ENCODE assay signal across 9 cellular contexts in the genomic region with DNA sequence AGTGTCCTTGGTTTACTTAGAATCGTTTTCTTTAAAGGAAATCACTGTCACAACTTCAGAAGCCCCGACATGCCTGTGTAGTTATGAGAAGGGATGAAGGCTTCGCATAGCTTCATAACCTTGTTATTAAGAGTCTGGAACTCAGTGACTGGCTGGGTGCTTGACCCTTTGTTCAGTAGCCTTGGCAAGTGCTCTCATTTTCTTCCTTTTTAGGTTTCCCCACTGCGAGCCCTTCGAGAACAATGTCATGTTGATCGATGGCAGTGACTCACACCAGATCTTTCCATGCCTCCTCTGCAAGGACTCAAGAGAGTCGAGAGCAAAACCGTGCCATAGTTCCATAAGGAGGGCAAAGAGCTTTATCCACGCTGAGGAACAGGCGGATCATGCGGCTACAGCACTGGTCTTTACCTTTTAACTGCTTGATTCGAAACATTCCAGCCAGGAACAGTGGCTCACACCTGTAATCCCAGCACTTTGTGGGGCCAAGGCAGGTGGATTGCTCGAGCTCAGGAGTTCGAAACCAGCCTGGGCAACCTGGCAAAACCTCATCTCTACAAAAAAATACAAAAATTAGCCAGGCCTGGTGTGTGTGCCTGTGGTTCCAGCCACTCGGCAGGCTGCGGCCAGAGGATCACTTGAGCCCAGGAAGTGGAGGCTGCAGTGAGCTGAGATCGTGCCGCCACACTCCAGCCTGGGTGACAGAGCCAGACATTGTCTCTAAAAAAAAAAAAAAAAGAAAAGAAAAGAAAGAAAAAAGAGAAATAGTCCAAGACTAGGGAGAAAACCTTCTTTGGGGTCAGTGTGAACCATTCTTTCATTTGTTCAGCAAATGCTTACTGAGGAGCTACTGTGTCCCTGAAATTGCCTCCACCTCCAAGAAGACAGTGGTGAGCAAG.
A peak's percentile ranks its signal among the peaks of the same experiment; 100 is the strongest.
DNase-seq lines count a peak whose midpoint lies in the region; ATAC-seq and TF ChIP-seq lines count a peak whose summit lies in the region.
"Had no signal": no experiment of that assay in that cellular context is flagged by ENCODE, and none has a peak within 500 bp of the region (broad histone marks: within the 10 kb centered on the region; RNA-seq: fewer than 3 reads in every experiment).

No MANE protein-coding gene starts in this region.

- ATAC-seq in omental fat pad (ENCODE audit: low FRiP score) (peak; percentile 83), HG02610 (IDR thresholded peaks at IDR 0.05; ENCODE audit: unreplicated experiment) (no peak)

- DNase-seq in CD1c-positive myeloid dendritic cell (ENCODE audit: extremely low spot score) (peak; percentile 26), RWPE1 (ENCODE audit: low spot score) (peak; percentile 31), fibroblast of villous mesenchyme (ENCODE audit: low read depth) (peak; percentile 96), omental fat pad (ENCODE audit: low spot score) (no peak), cerebellum (ENCODE audit: low spot score) (no peak)
- no peak for DNase-seq in central memory CD4-positive, alpha-beta T cell
- no peak for DNase-seq in activated T-cell treated with anti-CD3 and anti-CD28 coated beads, Interleukin-2, amount 50 U/mL, for 48 hours
- DNase-seq: NCI-H187 had no signal

- CTCF ChIA-PET in RWPE1 (lab: Yijun Ruan, JAX) = interaction anchor here (0.7 kb wide), 1 partner anchor 32 kb away, joined by 3 read pairs; no protein-coding TSS in a partner anchor

- peak overlapping the region; percentile 35 for H3K27ac ChIP-seq in RWPE1

- TF ChIP-seq CTCF in RWPE1 (conservative IDR thresholded peaks at IDR 0.05; ENCODE audit: low read depth) = no peak
- TF ChIP-seq CTCF in fibroblast of villous mesenchyme (IDR thresholded peaks at IDR 0.05; ENCODE audit: insufficient read depth, low read depth, low read length) = no peak
- no peak for TF ChIP-seq CTCF in omental fat pad (IDR thresholded peaks at IDR 0.05)

- POLR2A ChIA-PET in RWPE1 (lab: Yijun Ruan, JAX; ENCODE audit: low non-redundant PET) = interaction anchor here (0.5 kb wide), 1 partner anchor 104 kb away, joined by 3 read pairs; no protein-coding TSS in a partner anchor

- no peak overlapping the region for H3K4me3 ChIP-seq in fibroblast of villous mesenchyme (ENCODE audit: low read depth, low read length)

Comparison
In these comparisons a context has a peak if more than half of its experiments do, and no peak if none do; other contexts are left out.
1. DNase-seq: peak in CD1c-positive myeloid dendritic cell (single experiment), RWPE1 (single experiment) and fibroblast of villous mesenchyme (single experiment); none in omental fat pad (single experiment), central memory CD4-positive, alpha-beta T cell (single experiment), cerebellum (single experiment) and activated T-cell treated with anti-CD3 and anti-CD28 coated beads, Interleukin-2, amount 50 U/mL, for 48 hours (0 of 2).